1 cellular context compared by ENCODE assay signal in genomic region chr7:132877578-132877977, GRCh38.
TF ChIP-seq lines count a peak whose summit lies in the region.

No MANE protein-coding gene starts in this region.

TF ChIP-seq in GM23338, 12 proteins besides CTCF, POLR2A, EP300 and RAD21 (continued from another document):
- TF ChIP-seq ETS1 (IDR thresholded peaks at IDR 0.05) = no peak
- TF ChIP-seq JUNB (IDR thresholded peaks at IDR 0.05; ENCODE audit: unreplicated experiment) = no peak
- TF ChIP-seq REST (IDR thresholded peaks at IDR 0.05; ENCODE audit: unreplicated experiment) = no peak
- no peak for TF ChIP-seq ZNF462 (CRISPR knock-in tag; IDR thresholded peaks at IDR 0.05)
- TF ChIP-seq ZNF114 (CRISPR knock-in tag; IDR thresholded peaks at IDR 0.05) = no peak
